ENCODE assay signal across 22 cellular contexts in the genomic region with DNA sequence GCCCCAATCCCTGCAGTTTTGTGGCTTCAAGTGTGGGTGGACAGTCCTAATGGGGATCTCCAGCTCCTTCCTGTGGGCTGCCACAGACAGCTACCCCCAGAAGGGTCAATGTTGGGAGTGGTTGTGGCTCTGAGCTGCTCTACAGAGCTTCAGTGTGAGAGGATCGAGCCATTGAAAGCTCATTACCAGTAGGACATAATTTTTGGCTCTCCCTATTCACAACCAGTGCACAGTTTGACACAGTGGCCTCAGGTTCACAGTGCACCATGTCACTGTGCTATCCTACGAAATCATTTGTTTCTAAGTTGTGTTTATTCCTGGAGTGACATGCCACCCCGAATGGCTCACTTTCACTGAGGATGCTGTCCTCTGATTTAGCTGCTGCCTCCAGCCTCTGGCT. TPM values are rescaled to one million over a fixed set of nuclear protein-coding genes. Genes with fewer than 3 reads are reported as not detected.
DNase-seq lines count a peak whose midpoint lies in the region; ATAC-seq lines count a peak whose summit lies in the region.
"Had no signal": no experiment of that assay in that cellular context is flagged by ENCODE, and none has a peak within 500 bp of the region (broad histone marks: within the 10 kb centered on the region; RNA-seq: fewer than 3 reads in every experiment).

No MANE protein-coding gene starts in this region.

- H3K9me3 Mint-ChIP-seq in T-helper 1 cell treated with Interleukin-12 subunit alpha and Interleukin-12 subunit beta and Interleukin-4 antibody, amounts not matched to agents 30 μg/mL and 1 μg/mL, for 36 hours = no peaks in the 10 kb centered on the region
- H3K9me3 Mint-ChIP-seq in CD8-positive, alpha-beta memory T cell = no peaks in the 10 kb centered on the region
- no peaks in the 10 kb centered on the region for H3K9me3 Mint-ChIP-seq in activated naive CD8-positive, alpha-beta T cell (ENCODE audit: low read depth)
- H3K9me3 Mint-ChIP-seq in naive thymus-derived CD8-positive, alpha-beta T cell = no peaks in the 10 kb centered on the region

- no peaks in the 10 kb centered on the region for H3K9me3 ChIP-seq in CD8-positive, alpha-beta memory T cell (ENCODE audit: low read length)
- H3K9me3 ChIP-seq: body of pancreas, gastrocnemius medialis, SJCRH30, tibial artery had no signal

- CTCF ChIA-PET in CD8-positive, alpha-beta memory T cell (lab: Charles Lee) = interaction anchor here (3.7 to 4.8 kb wide), 3 partner anchors 20 to 74 kb away, joined by 21 to 34 read pairs (median 22); partner anchors contain the start of gene TMBIM6

- H3K27me3 ChIP-seq in CD8-positive, alpha-beta memory T cell (ENCODE audit: insufficient read depth, low read length, poor library complexity, severe bottlenecking) = no peaks in the 10 kb centered on the region
- H3K27me3 ChIP-seq: body of pancreas, gastrocnemius medialis, SJCRH30, tibial artery had no signal

- H3K27me3 Mint-ChIP-seq in T-helper 1 cell treated with Interleukin-12 subunit alpha and Interleukin-12 subunit beta and Interleukin-4 antibody, amounts not matched to agents 30 μg/mL and 1 μg/mL, for 36 hours (ENCODE audit: low read depth) = no peaks in the 10 kb centered on the region
- H3K27me3 Mint-ChIP-seq in CD8-positive, alpha-beta memory T cell = no peaks in the 10 kb centered on the region
- H3K27me3 Mint-ChIP-seq in activated naive CD8-positive, alpha-beta T cell = no peaks in the 10 kb centered on the region
- no peaks in the 10 kb centered on the region for H3K27me3 Mint-ChIP-seq in naive thymus-derived CD8-positive, alpha-beta T cell

- peaks cover 40% of the 10 kb centered on the region for H3K36me3 Mint-ChIP-seq in T-helper 1 cell treated with Interleukin-12 subunit alpha and Interleukin-12 subunit beta and Interleukin-4 antibody, amounts not matched to agents 30 μg/mL and 1 μg/mL, for 36 hours (ENCODE audit: low read depth)
- H3K36me3 Mint-ChIP-seq in CD8-positive, alpha-beta memory T cell = peaks cover 1 to 56% (median 20%) of the 10 kb centered on the region in 3 donors
- peaks cover 14% of the 10 kb centered on the region for H3K36me3 Mint-ChIP-seq in activated naive CD8-positive, alpha-beta T cell
- peaks cover 0 to 64% (median 2%) of the 10 kb centered on the region in 3 donors for H3K36me3 Mint-ChIP-seq in naive thymus-derived CD8-positive, alpha-beta T cell

- H3K4me3 Mint-ChIP-seq in T-helper 1 cell treated with Interleukin-12 subunit alpha and Interleukin-12 subunit beta and Interleukin-4 antibody, amounts not matched to agents 30 μg/mL and 1 μg/mL, for 36 hours = peak overlapping the region; percentile 42
- H3K4me3 Mint-ChIP-seq in CD8-positive, alpha-beta memory T cell = peak overlapping the region in 3 of 7 donors; percentile 26 to 48 (median 41)
- H3K4me3 Mint-ChIP-seq in activated naive CD8-positive, alpha-beta T cell = peak overlapping the region; percentile 12
- H3K4me3 Mint-ChIP-seq in naive thymus-derived CD8-positive, alpha-beta T cell = peak overlapping the region in 6 of 10 donors; percentile 14 to 79 (median 48)

- no peak for ATAC-seq in naive thymus-derived CD8-positive, alpha-beta T cell
- ATAC-seq: body of pancreas, gastrocnemius medialis had no signal

- no peak overlapping the region for H3K27ac ChIP-seq in CD8-positive, alpha-beta memory T cell (ENCODE audit: low read depth, low read length)
- H3K27ac ChIP-seq: 22Rv1, body of pancreas, SJCRH30, tibial artery had no signal

- POLR2A ChIA-PET in CD8-positive, alpha-beta memory T cell (lab: Charles Lee) = interaction anchor here (4.2 kb wide), 1 partner anchor 23 kb away, joined by 27 read pairs; the partner anchor contains the start of gene TMBIM6
- POLR2A ChIA-PET in naive thymus-derived CD8-positive, alpha-beta T cell (lab: Charles Lee) = interaction anchor here (1.0 to 4.7 kb wide), 3 partner anchors 16 to 23 kb away, joined by 3 to 47 read pairs (median 3); partner anchors contain the start of gene TMBIM6

- peaks cover 37% of the 10 kb centered on the region for H3K4me1 ChIP-seq in CD8-positive, alpha-beta memory T cell (ENCODE audit: insufficient read depth, low read length)
- H3K4me1 ChIP-seq: body of pancreas, gastrocnemius medialis, SJCRH30, tibial artery had no signal

- peak overlapping the region; percentile 71 for H3K27ac Mint-ChIP-seq in T-helper 1 cell treated with Interleukin-12 subunit alpha and Interleukin-12 subunit beta and Interleukin-4 antibody, amounts not matched to agents 30 μg/mL and 1 μg/mL, for 36 hours
- H3K27ac Mint-ChIP-seq in CD8-positive, alpha-beta memory T cell = peak overlapping the region; percentile 72 to 95 (median 86)
- peak overlapping the region; percentile 92 for H3K27ac Mint-ChIP-seq in activated naive CD8-positive, alpha-beta T cell
- H3K27ac Mint-ChIP-seq in naive thymus-derived CD8-positive, alpha-beta T cell = peak overlapping the region; percentile 59 to 91 (median 82)

- H3K36me3 ChIP-seq in CD8-positive, alpha-beta memory T cell (ENCODE audit: insufficient read depth, low read length) = peaks cover 35% of the 10 kb centered on the region

- no peak overlapping the region for H3K4me3 ChIP-seq in CD8-positive, alpha-beta memory T cell (ENCODE audit: low read length)
- H3K4me3 ChIP-seq: body of pancreas, coronary artery, gastrocnemius medialis, SJCRH30, skin epidermis, tibial artery had no signal

- no peak for DNase-seq in T-helper 1 cell
- no peak for DNase-seq in CD8-positive, alpha-beta memory T cell
- no peak for DNase-seq in naive thymus-derived CD8-positive, alpha-beta T cell
- no peak for DNase-seq in MV-4-11 (lab: John Stamatoyannopoulos, UW)
- no peak for DNase-seq in UCSD-AML1 (lab: John Stamatoyannopoulos, UW; ENCODE audit: unreplicated experiment)
- DNase-seq in NCI-H1417 treated with DMSO at 0.1 percent for 48 hours (lab: John Stamatoyannopoulos, UW) = no peak
- DNase-seq: activated gamma-delta T cell, body of pancreas, DMS153, gastrocnemius medialis, GOT3, left ventricle myocardium superior, NCI-H2081, NCI-H524 treated with DMSO at 0.1 percent for 48 hours, posterior cingulate gyrus, SJCRH30, tibial artery had no signal

- peaks cover 44% of the 10 kb centered on the region for H3K4me1 Mint-ChIP-seq in T-helper 1 cell treated with Interleukin-12 subunit alpha and Interleukin-12 subunit beta and Interleukin-4 antibody, amounts not matched to agents 30 μg/mL and 1 μg/mL, for 36 hours (ENCODE audit: low read depth)
- peaks cover 47 to 59% (median 57%) of the 10 kb centered on the region in 3 donors for H3K4me1 Mint-ChIP-seq in CD8-positive, alpha-beta memory T cell
- H3K4me1 Mint-ChIP-seq in activated naive CD8-positive, alpha-beta T cell (ENCODE audit: low read depth) = peaks cover 63% of the 10 kb centered on the region
- H3K4me1 Mint-ChIP-seq in naive thymus-derived CD8-positive, alpha-beta T cell = peaks cover 31 to 65% (median 59%) of the 10 kb centered on the region in 4 donors

RNA-seq across cellular contexts. Expression of gene TMBIM6, which starts 22.8 kb away (rescaled TPM):
- 100 to 1,000 TPM; 443 to 449 TPM for total RNA-seq in CD8-positive, alpha-beta memory T cell
- polyA plus RNA-seq in CD8-positive, alpha-beta memory T cell = 1,008 TPM
- total RNA-seq in naive thymus-derived CD8-positive, alpha-beta T cell = 100 to 1,000 TPM; 380 to 412 TPM
- 1,000 to 10,000 TPM in 1 of 3 donors, 100 to 1,000 TPM in 2; 817 to 1,126 (median 845) TPM for polyA plus RNA-seq in naive thymus-derived CD8-positive, alpha-beta T cell

RNA-seq across cellular contexts. Expression of gene FMNL3, which starts 56.9 kb away (rescaled TPM):
- total RNA-seq in CD8-positive, alpha-beta memory T cell = 10 to 100 TPM; 35.8 to 36.7 TPM
- polyA plus RNA-seq in CD8-positive, alpha-beta memory T cell = 6.3 TPM
- total RNA-seq in naive thymus-derived CD8-positive, alpha-beta T cell = 10 to 100 TPM; 34.4 to 36.5 TPM
- 10 to 100 TPM in 1 of 3 donors, 1 to 10 TPM in 2; 7.6 to 12.1 (median 8.4) TPM for polyA plus RNA-seq in naive thymus-derived CD8-positive, alpha-beta T cell
